In the genomic region with DNA sequence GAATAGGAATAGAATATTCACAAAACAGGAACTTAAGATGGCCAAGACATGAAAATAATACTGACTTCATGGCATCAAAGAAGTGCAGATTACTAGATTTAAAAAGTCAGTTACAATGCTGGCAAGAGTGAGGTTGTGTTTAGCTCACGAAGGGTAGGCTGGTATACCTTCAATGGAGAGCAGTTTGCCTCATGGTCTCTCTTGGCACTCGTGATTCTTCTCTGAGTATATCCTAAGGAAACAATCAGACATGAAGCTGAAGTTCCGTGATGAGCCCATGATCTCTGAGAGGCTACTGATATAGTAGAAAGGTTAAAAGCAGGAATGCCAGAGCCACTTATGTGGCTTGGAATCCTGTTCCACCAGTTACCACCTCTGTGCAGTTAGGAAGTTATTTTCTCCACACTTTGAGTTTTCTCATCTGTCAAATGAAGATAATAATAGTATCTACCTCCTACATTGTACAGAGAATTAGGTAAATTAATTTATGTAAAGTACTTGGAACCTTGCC, we compare ENCODE assay signal across 24 cellular contexts. TPM values are rescaled to one million over a fixed set of nuclear protein-coding genes. Genes with fewer than 3 reads are reported as not detected.
DNase-seq lines count a peak whose midpoint lies in the region; ATAC-seq, FAIRE-seq and TF ChIP-seq lines count a peak whose summit lies in the region.
"Had no signal": no experiment of that assay in that cellular context is flagged by ENCODE, and none has a peak within 500 bp of the region (broad histone marks: within the 10 kb centered on the region; RNA-seq: fewer than 3 reads in every experiment).

No MANE protein-coding gene starts in this region.

- no peak overlapping the region for H3K14ac ChIP-seq in IMR-90 (replicated peaks; ENCODE audit: low read depth, low read length)

- H4K91ac ChIP-seq in IMR-90 (ENCODE audit: insufficient read depth, low read depth, low read length), result no peak overlapping the region

- no peak for FAIRE-seq in bronchial epithelial cell (lab: Jason Lieb, UNC)

- H3K9me3 Mint-ChIP-seq in naive B cell, result no peaks in the 10 kb centered on the region
- H3K9me3 Mint-ChIP-seq: activated T-helper 1 cell treated with anti-CD3 and anti-CD28 coated beads, Interleukin-12 subunit alpha, Interleukin-12 subunit beta, Interleukin-2, Interleukin-4 antibody, amounts not matched to agents 30 ng/mL and 10 ng/mL and 1 ng/mL, durations not matched to agents 14 hours and 24 hours and 36 hours; HFFc6; neural crest cell had no signal

- H3K4me3 Mint-ChIP-seq in naive B cell, result peak overlapping the region in 5 of 8 donors; percentile 23 to 72 (median 65)
- H3K4me3 Mint-ChIP-seq: activated T-helper 1 cell treated with anti-CD3 and anti-CD28 coated beads, Interleukin-12 subunit alpha, Interleukin-12 subunit beta, Interleukin-2, Interleukin-4 antibody, amounts not matched to agents 30 ng/mL and 10 ng/mL and 1 ng/mL, durations not matched to agents 14 hours and 24 hours and 36 hours; HFFc6; neural crest cell had no signal

- H2BK20ac ChIP-seq in IMR-90 (ENCODE audit: low read depth, low read length), result no peak overlapping the region

- H3K27me3 Mint-ChIP-seq in naive B cell, result peaks cover 0 to 13% (median 4%) of the 10 kb centered on the region in 3 donors

- H3K4me1 ChIP-seq in IMR-90 (ENCODE audit: control insufficient read depth, insufficient read depth, low read length), result peaks cover 7% of the 10 kb centered on the region
- H3K4me1 ChIP-seq: prostate gland, uterus had no signal

- H3K36me3 Mint-ChIP-seq in naive B cell, result no peaks in the 10 kb centered on the region

- CTCF ChIA-PET in IMR-90 (lab: Yijun Ruan, JAX), result interaction anchor here (0.6 kb wide), 1 partner anchor 604 kb away, joined by 3 read pairs; no protein-coding TSS in a partner anchor

- H3K4ac ChIP-seq in IMR-90 (ENCODE audit: low read depth, low read length), result no peak overlapping the region

- TF ChIP-seq POLR2A in IMR-90 (IDR thresholded peaks at IDR 0.05; ENCODE audit: low read depth, low read length), result no peak

- DNase-seq in DMS79 treated with DMSO at 0.1 percent for 48 hours (lab: John Stamatoyannopoulos, UW) (peak; percentile 43), DMS79 (lab: John Stamatoyannopoulos, UW) (no peak), IMR-90 (no peak), bronchial epithelial cell (ENCODE audit: low read depth) (peak; percentile 38), naive B cell (no peak), DMS153 treated with DMSO at 0.1 percent for 48 hours (lab: John Stamatoyannopoulos, UW; ENCODE audit: unreplicated experiment) (no peak)
- no peak for DNase-seq in effector CD4-positive, alpha-beta T cell
- DNase-seq: 8988T; activated CD4-positive, CD25-positive, alpha-beta regulatory T cell; dermis blood vessel endothelial cell; erythroblast; HFFc6; NCI-H2107; NCI-H524; stimulated activated CD4-positive, alpha-beta T cell treated with anti-CD3 and anti-CD28 coated beads, Interleukin-2, amount 100 ng/mL, for 48 hours; stomach; uterus had no signal

- no peaks in the 10 kb centered on the region for H3K9me3 ChIP-seq in IMR-90 (ENCODE audit: control insufficient read depth, insufficient read depth, low read length)
- H3K9me3 ChIP-seq: prostate gland, stomach, uterus had no signal

- H3K4me2 ChIP-seq in IMR-90 (ENCODE audit: low read depth, low read length), result no peak overlapping the region

- no peak for TF ChIP-seq RAD21 in IMR-90 (IDR thresholded peaks at IDR 0.05; ENCODE audit: low read length)

- H3K36me3 ChIP-seq in IMR-90 (ENCODE audit: control insufficient read depth, insufficient read depth, low read length), result no peaks in the 10 kb centered on the region
- H3K36me3 ChIP-seq in bronchial epithelial cell (ENCODE audit: control insufficient read depth, insufficient read depth, low read length), result peaks cover 5% of the 10 kb centered on the region
- H3K36me3 ChIP-seq: prostate gland, uterus had no signal

- no peak for ATAC-seq in IMR-90 (ENCODE audit: low read depth)
- no peak for ATAC-seq in naive B cell (ENCODE audit: low read depth in 2 of 2)
- ATAC-seq in GM18520 (IDR thresholded peaks at IDR 0.05; ENCODE audit: unreplicated experiment), result no peak

- no peak overlapping the region for H2BK5ac ChIP-seq in IMR-90 (ENCODE audit: low read depth, low read length, poor library complexity, severe bottlenecking)

- intact Hi-C loops in IMR-90 (cut with micrococcal nuclease), result no loop called here

- H2AFZ ChIP-seq in IMR-90 (replicated peaks; ENCODE audit: low read length, poor library complexity), result no peak overlapping the region

- H4K8ac ChIP-seq in IMR-90 (ENCODE audit: low read depth in 2 of 2, low read length in 2 of 2), result no peak overlapping the region

- no peak overlapping the region; the same call in 1 of the 2 replicates for H3K18ac ChIP-seq in IMR-90 (ENCODE audit: low read depth, low read length)

- H3K4me3 ChIP-seq in IMR-90 (ENCODE audit: insufficient read depth, low read depth, low read length) (no peak overlapping the region), bronchial epithelial cell (ENCODE audit: low read depth, low read length) (no peak overlapping the region)
- H3K4me3 ChIP-seq: prostate gland, skin epidermis, stomach, uterus had no signal

- TF ChIP-seq CTCF in IMR-90 (conservative IDR thresholded peaks at IDR 0.05; ENCODE audit: low read depth, low read length) (no peak), bronchial epithelial cell (IDR thresholded peaks at IDR 0.05; ENCODE audit: insufficient read depth, low read length, severe bottlenecking) (no peak)

- in situ Hi-C loops in IMR-90 (cut with MboI; ENCODE audit: low sequenced_read_pairs), result no loop called here

- dilution Hi-C loops in IMR-90 (cut with HindIII; ENCODE audit: low sequenced_read_pairs, unreplicated experiment), result no loop called here

- no peak overlapping the region for H3K23ac ChIP-seq in IMR-90 (ENCODE audit: low read depth, low read length)

- POLR2A ChIA-PET in IMR-90 (lab: Charles Lee; ENCODE audit: unreplicated experiment), result no interaction called here

- H4K5ac ChIP-seq in IMR-90 (ENCODE audit: low read depth, low read length), result peak overlapping the region; percentile 30; the same call in 1 of the 2 replicates

- no peaks in the 10 kb centered on the region for H4K20me1 ChIP-seq in IMR-90 (ENCODE audit: insufficient read depth, low read length)

- no peak overlapping the region for H2AK9ac ChIP-seq in IMR-90 (replicated peaks; ENCODE audit: low read depth, low read length, poor library complexity)

- no peak overlapping the region for H3K56ac ChIP-seq in IMR-90 (ENCODE audit: extremely low read depth, insufficient read depth, low read length)

- H2AK5ac ChIP-seq in IMR-90 (ENCODE audit: low read depth, low read length), result no peak overlapping the region

- H3K27me3 ChIP-seq in IMR-90 (ENCODE audit: control insufficient read depth, insufficient read depth, low read length), result no peaks in the 10 kb centered on the region
- no peaks in the 10 kb centered on the region for H3K27me3 ChIP-seq in bronchial epithelial cell (ENCODE audit: control insufficient read depth, insufficient read depth, low read length)
- H3K27me3 ChIP-seq: stomach, uterus had no signal

- H3K27ac Mint-ChIP-seq in naive B cell, result no peak overlapping the region
- H3K27ac Mint-ChIP-seq: activated T-helper 1 cell treated with anti-CD3 and anti-CD28 coated beads, Interleukin-12 subunit alpha, Interleukin-12 subunit beta, Interleukin-2, Interleukin-4 antibody, amounts not matched to agents 30 ng/mL and 10 ng/mL and 1 ng/mL, durations not matched to agents 14 hours and 24 hours and 36 hours had no signal

- H2BK15ac ChIP-seq in IMR-90 (ENCODE audit: low read depth, low read length), result no peak overlapping the region

- WGBS in IMR-90 (ENCODE audit: extremely low coverage in 2 of 2, insufficient read length in 1 of 2), 2 experiments, result no CpG with 5 or more reads among the region's 3 CpGs

- H3K9ac ChIP-seq in IMR-90 (ENCODE audit: low read depth, low read length), result no peak overlapping the region

- H2BK120ac ChIP-seq in IMR-90 (ENCODE audit: low read depth, low read length), result no peak overlapping the region

- peaks cover 30 to 33% (median 31%) of the 10 kb centered on the region in 3 donors for H3K4me1 Mint-ChIP-seq in naive B cell
- H3K4me1 Mint-ChIP-seq: neural crest cell had no signal

- no TSS peak for BruUV-seq in IMR-90 (replicated peaks; lab: Mats Ljungman, UMichigan)

- H3K79me1 ChIP-seq in IMR-90 (ENCODE audit: low read depth in 1 of 2, low read length in 2 of 2), result peaks cover 14 to 37% of the 10 kb centered on the region in 2 experiments

- H3K27ac ChIP-seq in IMR-90 (ENCODE audit: insufficient read depth, low read length), result no peak overlapping the region
- H3K27ac ChIP-seq: prostate gland, stomach, uterus had no signal

- H3K9me1 ChIP-seq in IMR-90 (ENCODE audit: insufficient read depth, low read length), result peaks cover 6% of the 10 kb centered on the region; the same call in 1 of the 2 replicates

TF ChIP-seq in IMR-90, 13 proteins besides CTCF, POLR2A, EP300 and RAD21 (continues in another document):
- TF ChIP-seq CEBPB (IDR thresholded peaks at IDR 0.05; ENCODE audit: low read depth, low read length) (no peak), MXI1 (IDR thresholded peaks at IDR 0.05; ENCODE audit: borderline replicate concordance, low read depth, low read length) (no peak), BHLHE40 (IDR thresholded peaks at IDR 0.05; ENCODE audit: low read depth, low read length) (no peak), CHD1 (IDR thresholded peaks at IDR 0.05; ENCODE audit: low read depth, low read length) (no peak), MAZ (IDR thresholded peaks at IDR 0.05; ENCODE audit: borderline replicate concordance, low read depth, low read length) (no peak)

RNA-seq across cellular contexts. Expression of a gene that starts 7.2 kb away (rescaled TPM):
- total RNA-seq in IMR-90 (2012; rRNA removed), result 12.9 and 17.2 TPM in 2 replicates
- polyA plus RNA-seq in IMR-90 (2012; rRNA removed), result 8.8 and 12.6 TPM in 2 replicates
- 6.8 and 9.2 TPM in 2 replicates for polyA plus RNA-seq in IMR-90 (2012; cell fraction: cytosol; rRNA removed)
- polyA plus RNA-seq in IMR-90 (2012; cell fraction: nucleus; rRNA removed; ENCODE audit: low replicate concordance), result 13.3 and 41.5 TPM in 2 replicates
- 39.0 and 85.9 TPM in 2 replicates for total RNA-seq in bronchial epithelial cell
- 10 to 100 TPM in 1 of 6 donors, 1 to 10 TPM in 5; 1.6 to 10.9 (median 8.4) TPM for polyA plus RNA-seq in naive B cell (ENCODE audit: low read depth in 6 of 6)

RNA-seq across cellular contexts. Expression of a gene that starts 48.6 kb away (rescaled TPM):
- total RNA-seq in IMR-90 (2012; rRNA removed) (not detected in 2 replicates), bronchial epithelial cell (0.13 TPM in 1 of 2 replicates, not detected in the other)
- polyA plus RNA-seq in IMR-90 (2012; rRNA removed) (not detected in 2 replicates), naive B cell (ENCODE audit: low read depth in 6 of 6) (under 1 TPM in 3 of 6 donors, not detected in 3; 0.17 to 0.48 (median 0.29) TPM)
- polyA plus RNA-seq in IMR-90 (2012; cell fraction: cytosol; rRNA removed), result not detected in 2 replicates
- polyA plus RNA-seq in IMR-90 (2012; cell fraction: nucleus; rRNA removed; ENCODE audit: low replicate concordance), result 0.03 and 0.05 TPM in 2 replicates
- total RNA-seq: activated CD8-positive, alpha-beta memory T cell treated with anti-CD3 and anti-CD28 coated beads for 36 hours; activated T-helper 1 cell treated with anti-CD3 and anti-CD28 coated beads, Interleukin-12 subunit alpha, Interleukin-12 subunit beta, Interleukin-2, Interleukin-4 antibody, amounts not matched to agents 30 ng/mL and 10 ng/mL and 1 ng/mL, durations not matched to agents 14 hours and 24 hours and 36 hours; dermis blood vessel endothelial cell; HFFc6; T-helper 2 cell treated with Interferon-gamma antibody and Interleukin-4, amounts not matched to agents 100 ng/mL and 5 ng/mL, for 36 hours had no signal

Comparison
In these comparisons a context has a peak if more than half of its experiments do, and no peak if none do; other contexts are left out.
1. DNase-seq: peak in DMS79 treated with DMSO at 0.1 percent for 48 hours (single experiment) and bronchial epithelial cell (single experiment); none in DMS79 (single experiment), IMR-90 (single experiment), naive B cell (single experiment), DMS153 treated with DMSO at 0.1 percent for 48 hours (single experiment) and effector CD4-positive, alpha-beta T cell (single experiment).